Comparison of ENCODE assay signal across 20 cellular contexts in the genomic region with DNA sequence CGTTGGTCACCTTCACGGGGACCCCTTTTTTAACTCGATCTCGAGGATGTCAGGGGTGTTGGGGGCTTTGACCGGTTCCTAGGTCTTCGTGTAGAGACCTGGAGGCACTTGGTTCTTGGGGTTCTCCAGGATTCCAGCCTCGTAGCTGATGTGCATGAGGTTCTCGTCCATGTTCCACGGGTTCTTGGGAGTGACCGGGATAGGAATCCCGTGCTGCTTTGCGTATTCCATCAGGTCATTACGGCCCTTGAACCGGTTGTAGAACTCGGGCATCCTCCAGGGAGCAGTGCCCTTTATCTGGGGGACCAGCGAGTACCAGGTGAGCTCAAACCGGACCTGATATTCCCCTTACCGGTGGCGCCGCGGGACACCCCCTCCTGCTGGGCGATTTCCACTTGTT.
DNase-seq lines count a peak whose midpoint lies in the region; ATAC-seq and TF ChIP-seq lines count a peak whose summit lies in the region.
"Had no signal": no experiment of that assay in that cellular context is flagged by ENCODE, and none has a peak within 500 bp of the region (broad histone marks: within the 10 kb centered on the region; RNA-seq: fewer than 3 reads in every experiment).

No MANE protein-coding gene starts in this region.

- no peaks in the 10 kb centered on the region for H3K36me3 ChIP-seq in testis (ENCODE audit: low read depth, missing control alignments)
- H3K36me3 ChIP-seq: BE2C had no signal

- no peak overlapping the region for H3K27ac ChIP-seq in testis
- H3K27ac ChIP-seq: 22Rv1 had no signal

- H3K4me1 Mint-ChIP-seq in activated CD4-positive, alpha-beta memory T cell treated with anti-CD3 and anti-CD28 coated beads for 36 hours (ENCODE audit: low read depth), result peaks cover 68% of the 10 kb centered on the region
- H3K4me1 Mint-ChIP-seq in activated CD4-positive, alpha-beta memory T cell treated with anti-CD3 and anti-CD28 coated beads, Interleukin-2, amount 10 ng/mL, durations not matched to agents 7 days and 5 days, result peaks cover 52% of the 10 kb centered on the region
- peaks cover 29 to 40% of the 10 kb centered on the region in 2 donors for H3K4me1 Mint-ChIP-seq in natural killer cell treated with Interleukin-12 subunit alpha and Interleukin-12 subunit beta and Interleukin-15 and Interleukin-18, amount 100 ng/mL, for 72 hours (ENCODE audit: low read depth in 2 of 2)
- peaks cover 21% of the 10 kb centered on the region in 2 donors for H3K4me1 Mint-ChIP-seq in natural killer cell

- H3K9me3 ChIP-seq in testis, result no peaks in the 10 kb centered on the region
- H3K9me3 ChIP-seq: BE2C had no signal

- H3K27me3 ChIP-seq in testis, result no peaks in the 10 kb centered on the region
- H3K27me3 ChIP-seq: BE2C; BLaER1 treated with 17β-estradiol and CSF1 and Interleukin-3, amounts not matched to agents 10 nM and 100 nM had no signal

- CTCF ChIA-PET in activated CD4-positive, alpha-beta memory T cell treated with anti-CD3 and anti-CD28 coated beads for 36 hours (lab: Charles Lee), result interaction anchor here (6.1 to 6.7 kb wide), 3 partner anchors 13 to 166 kb away, joined by 51 to 110 read pairs (median 91); no protein-coding TSS in a partner anchor
- CTCF ChIA-PET in activated CD4-positive, alpha-beta memory T cell treated with anti-CD3 and anti-CD28 coated beads, Interleukin-2, amount 10 ng/mL, durations not matched to agents 7 days and 5 days (lab: Charles Lee), result interaction anchor here (0.9 to 6.5 kb wide), 3 partner anchors 45 to 104 kb away, joined by 3 to 196 read pairs (median 55); a partner anchor contains a TSS

- H3K27me3 Mint-ChIP-seq in activated CD4-positive, alpha-beta memory T cell treated with anti-CD3 and anti-CD28 coated beads for 36 hours, result no peaks in the 10 kb centered on the region
- H3K27me3 Mint-ChIP-seq in activated CD4-positive, alpha-beta memory T cell treated with anti-CD3 and anti-CD28 coated beads, Interleukin-2, amount 10 ng/mL, durations not matched to agents 7 days and 5 days, result no peaks in the 10 kb centered on the region
- no peaks in the 10 kb centered on the region for H3K27me3 Mint-ChIP-seq in natural killer cell treated with Interleukin-12 subunit alpha and Interleukin-12 subunit beta and Interleukin-15 and Interleukin-18, amount 100 ng/mL, for 72 hours
- no peaks in the 10 kb centered on the region for H3K27me3 Mint-ChIP-seq in natural killer cell (ENCODE audit: low read depth in 2 of 2)
- H3K27me3 Mint-ChIP-seq: CD4-positive, alpha-beta memory T cell had no signal

- intact Hi-C loops in activated CD4-positive, alpha-beta memory T cell treated with anti-CD3 and anti-CD28 coated beads for 36 hours (cut with micrococcal nuclease), result no loop called here
- intact Hi-C loops in natural killer cell (cut with micrococcal nuclease), result no loop called here
- intact Hi-C loops in testis (cut with DNase I; ENCODE audit: low total_unique reads), result no loop called here

- no peak for TF ChIP-seq CTCF in natural killer cell (IDR thresholded peaks at IDR 0.05)
- TF ChIP-seq CTCF in testis (IDR thresholded peaks at IDR 0.05), result no peak

- TF ChIP-seq POLR2A in testis (IDR thresholded peaks at IDR 0.05), result no peak

- ATAC-seq in natural killer cell treated with Interleukin-12 subunit alpha and Interleukin-12 subunit beta and Interleukin-15 and Interleukin-18, amount 100 ng/mL, for 72 hours, result no peak
- ATAC-seq in natural killer cell (no peak), HG02588 (IDR thresholded peaks at IDR 0.05; ENCODE audit: unreplicated experiment) (no peak)

- 71 to 86% methylated on average over 9 to 22 of the region's 22 CpGs for WGBS in testis, 2 donors

- POLR2A ChIA-PET in activated CD4-positive, alpha-beta memory T cell treated with anti-CD3 and anti-CD28 coated beads for 36 hours (lab: Charles Lee), result no interaction called here
- POLR2A ChIA-PET in activated CD4-positive, alpha-beta memory T cell treated with anti-CD3 and anti-CD28 coated beads, Interleukin-2, amount 10 ng/mL, durations not matched to agents 7 days and 5 days (lab: Charles Lee), result interaction anchor here (4.0 to 5.1 kb wide), 2 partner anchors 29 to 89 kb away, joined by 44 to 51 read pairs; a partner anchor contains a TSS

- peaks cover 10% of the 10 kb centered on the region for H3K36me3 Mint-ChIP-seq in activated CD4-positive, alpha-beta memory T cell treated with anti-CD3 and anti-CD28 coated beads for 36 hours
- H3K36me3 Mint-ChIP-seq in activated CD4-positive, alpha-beta memory T cell treated with anti-CD3 and anti-CD28 coated beads, Interleukin-2, amount 10 ng/mL, durations not matched to agents 7 days and 5 days (ENCODE audit: low read depth), result peaks cover 29% of the 10 kb centered on the region
- no peaks in the 10 kb centered on the region for H3K36me3 Mint-ChIP-seq in natural killer cell treated with Interleukin-12 subunit alpha and Interleukin-12 subunit beta and Interleukin-15 and Interleukin-18, amount 100 ng/mL, for 72 hours
- H3K36me3 Mint-ChIP-seq in natural killer cell, result no peaks in the 10 kb centered on the region

- no peaks in the 10 kb centered on the region for H3K9me3 Mint-ChIP-seq in activated CD4-positive, alpha-beta memory T cell treated with anti-CD3 and anti-CD28 coated beads for 36 hours
- H3K9me3 Mint-ChIP-seq in activated CD4-positive, alpha-beta memory T cell treated with anti-CD3 and anti-CD28 coated beads, Interleukin-2, amount 10 ng/mL, durations not matched to agents 7 days and 5 days, result no peaks in the 10 kb centered on the region
- no peaks in the 10 kb centered on the region for H3K9me3 Mint-ChIP-seq in natural killer cell treated with Interleukin-12 subunit alpha and Interleukin-12 subunit beta and Interleukin-15 and Interleukin-18, amount 100 ng/mL, for 72 hours
- no peaks in the 10 kb centered on the region for H3K9me3 Mint-ChIP-seq in natural killer cell

- H3K27ac Mint-ChIP-seq in activated CD4-positive, alpha-beta memory T cell treated with anti-CD3 and anti-CD28 coated beads for 36 hours, result peak overlapping the region; percentile 96
- no peak overlapping the region for H3K27ac Mint-ChIP-seq in activated CD4-positive, alpha-beta memory T cell treated with anti-CD3 and anti-CD28 coated beads, Interleukin-2, amount 10 ng/mL, durations not matched to agents 7 days and 5 days
- no peak overlapping the region for H3K27ac Mint-ChIP-seq in natural killer cell treated with Interleukin-12 subunit alpha and Interleukin-12 subunit beta and Interleukin-15 and Interleukin-18, amount 100 ng/mL, for 72 hours
- no peak overlapping the region for H3K27ac Mint-ChIP-seq in natural killer cell

- no peak overlapping the region for H3K4me3 Mint-ChIP-seq in activated CD4-positive, alpha-beta memory T cell treated with anti-CD3 and anti-CD28 coated beads for 36 hours
- H3K4me3 Mint-ChIP-seq in activated CD4-positive, alpha-beta memory T cell treated with anti-CD3 and anti-CD28 coated beads, Interleukin-2, amount 10 ng/mL, durations not matched to agents 7 days and 5 days, result no peak overlapping the region
- no peak overlapping the region for H3K4me3 Mint-ChIP-seq in natural killer cell treated with Interleukin-12 subunit alpha and Interleukin-12 subunit beta and Interleukin-15 and Interleukin-18, amount 100 ng/mL, for 72 hours
- H3K4me3 Mint-ChIP-seq in natural killer cell, result no peak overlapping the region
- H3K4me3 Mint-ChIP-seq: CD14-positive monocyte had no signal

- DNase-seq in activated CD4-positive, alpha-beta memory T cell treated with anti-CD3 and anti-CD28 coated beads for 36 hours, result no peak
- DNase-seq in activated CD4-positive, alpha-beta memory T cell treated with anti-CD3 and anti-CD28 coated beads, Interleukin-2, amount 10 ng/mL, durations not matched to agents 7 days and 5 days, result no peak
- peak; percentile 58 for DNase-seq in natural killer cell treated with Interleukin-12 subunit alpha and Interleukin-12 subunit beta and Interleukin-15 and Interleukin-18, amount 100 ng/mL, for 72 hours (ENCODE audit: low spot score)
- DNase-seq in natural killer cell (no peak), testis (peak; percentile 27)
- DNase-seq: AML-193; BE2C; Calu3; CD4-positive, alpha-beta memory T cell; COR-L47; DMS53; DMS79 treated with DMSO at 0.1 percent for 48 hours; GF-D8; GOT3; H7; HCEC 1CT had no signal

- H3K4me3 ChIP-seq in testis, result no peak overlapping the region
- H3K4me3 ChIP-seq: BLaER1 treated with 17β-estradiol and CSF1 and Interleukin-3, amounts not matched to agents 10 nM and 100 nM had no signal

- H3K4me1 ChIP-seq in testis, result no peaks in the 10 kb centered on the region
- H3K4me1 ChIP-seq: BE2C had no signal

Comparison
In these comparisons a context has a peak if more than half of its experiments do, and no peak if none do; other contexts are left out.
1. DNase-seq: peak in natural killer cell treated with Interleukin-12 subunit alpha and Interleukin-12 subunit beta and Interleukin-15 and Interleukin-18, amount 100 ng/mL, for 72 hours (single experiment) and testis (single experiment); none in activated CD4-positive, alpha-beta memory T cell treated with anti-CD3 and anti-CD28 coated beads for 36 hours (single experiment), activated CD4-positive, alpha-beta memory T cell treated with anti-CD3 and anti-CD28 coated beads, Interleukin-2, amount 10 ng/mL, durations not matched to agents 7 days and 5 days (single experiment) and natural killer cell (single experiment).